ENCODE assay signal across 16 cellular contexts in genomic region chr3:133592843-133593242, GRCh38. TPM values are rescaled to one million over a fixed set of nuclear protein-coding genes. Genes with fewer than 3 reads are reported as not detected.
DNase-seq lines count a peak whose midpoint lies in the region; ATAC-seq and TF ChIP-seq lines count a peak whose summit lies in the region.
"Had no signal": no experiment of that assay in that cellular context is flagged by ENCODE, and none has a peak within 500 bp of the region (broad histone marks: within the 10 kb centered on the region; RNA-seq: fewer than 3 reads in every experiment).

No MANE protein-coding gene starts in this region.

- H3K9me3 ChIP-seq in T-helper 17 cell (ENCODE audit: control insufficient read depth, low read length, poor library complexity, severe bottlenecking), result no peaks in the 10 kb centered on the region

- H3K4me3 Mint-ChIP-seq in T-helper 17 cell, result no peak overlapping the region
- H3K4me3 Mint-ChIP-seq in progenitor cell of endocrine pancreas (ENCODE audit: low read depth), result no peak overlapping the region
- H3K4me3 Mint-ChIP-seq: activated CD4-positive, alpha-beta T cell treated with anti-CD3 and anti-CD28 coated beads, Interleukin-2, amount 10 ng/mL, durations not matched to agents 24 days and 14 days; neural progenitor cell had no signal

- H3K27ac Mint-ChIP-seq in T-helper 17 cell (peak overlapping the region; percentile 24), progenitor cell of endocrine pancreas (peak overlapping the region; percentile 78)
- H3K27ac Mint-ChIP-seq: activated CD4-positive, alpha-beta T cell treated with anti-CD3 and anti-CD28 coated beads, Interleukin-2, amount 10 ng/mL, durations not matched to agents 24 days and 14 days; neural progenitor cell had no signal

- peaks cover 12% of the 10 kb centered on the region for H3K4me1 Mint-ChIP-seq in T-helper 17 cell
- peaks cover 3% of the 10 kb centered on the region for H3K4me1 Mint-ChIP-seq in progenitor cell of endocrine pancreas (ENCODE audit: low read depth)
- H3K4me1 Mint-ChIP-seq: neural progenitor cell had no signal

- no peaks in the 10 kb centered on the region for H3K27me3 Mint-ChIP-seq in T-helper 17 cell
- no peaks in the 10 kb centered on the region for H3K27me3 Mint-ChIP-seq in progenitor cell of endocrine pancreas
- H3K27me3 Mint-ChIP-seq: activated CD4-positive, alpha-beta T cell treated with anti-CD3 and anti-CD28 coated beads, Interleukin-2, amount 10 ng/mL, durations not matched to agents 24 days and 14 days had no signal

- no peaks in the 10 kb centered on the region for H3K9me3 Mint-ChIP-seq in progenitor cell of endocrine pancreas (ENCODE audit: low read depth)
- H3K9me3 Mint-ChIP-seq: activated CD4-positive, alpha-beta T cell treated with anti-CD3 and anti-CD28 coated beads, Interleukin-2, amount 10 ng/mL, durations not matched to agents 24 days and 14 days; neural progenitor cell had no signal

- ATAC-seq in activated CD4-positive, CD25-positive, alpha-beta regulatory T cell treated with anti-CD3 and anti-CD28 coated beads, Interleukin-2, amount 50 U/mL, for 24 hours, result peak; percentile 23 to 39
- peak; percentile 41 for ATAC-seq in GM21786 (IDR thresholded peaks at IDR 0.05; ENCODE audit: unreplicated experiment)
- peak; percentile 75 for ATAC-seq in T-helper 17 cell
- ATAC-seq in HG03196 (IDR thresholded peaks at IDR 0.05; ENCODE audit: unreplicated experiment), result no peak

- TF ChIP-seq CTCF in progenitor cell of endocrine pancreas (IDR thresholded peaks at IDR 0.05; ENCODE audit: unreplicated experiment), result no peak

- no peak for DNase-seq in activated CD4-positive, CD25-positive, alpha-beta regulatory T cell treated with anti-CD3 and anti-CD28 coated beads, Interleukin-2, amount 50 U/mL, for 72 hours
- DNase-seq in T-helper 17 cell (no peak), progenitor cell of endocrine pancreas (ENCODE audit: low spot score, unreplicated experiment) (no peak), medulla oblongata (ENCODE audit: extremely low spot score) (no peak), cerebellum (ENCODE audit: low spot score) (no peak)
- DNase-seq: activated CD4-positive, alpha-beta T cell treated with anti-CD3 and anti-CD28 coated beads, Interleukin-2, amount 10 ng/mL, durations not matched to agents 24 days and 14 days; activated gamma-delta T cell; aorta; NCI-H1930; NCI-H510A treated with DMSO at 0.1 percent for 48 hours; SIG-M5; T-helper 9 cell had no signal

- peaks cover 2% of the 10 kb centered on the region for H3K36me3 Mint-ChIP-seq in T-helper 17 cell (ENCODE audit: low read depth)
- peaks cover 20% of the 10 kb centered on the region for H3K36me3 Mint-ChIP-seq in progenitor cell of endocrine pancreas (ENCODE audit: insufficient read depth)

RNA-seq across cellular contexts. Expression of gene CDV3, which starts 19.4 kb away (rescaled TPM):
- total RNA-seq in T-helper 17 cell, result 100 to 1,000 TPM; 196 to 239 TPM
- 175 and 177 TPM in 2 replicates for total RNA-seq in progenitor cell of endocrine pancreas
- total RNA-seq in cerebellum, result 71.0 TPM
